3 cellular contexts compared by ENCODE assay signal in genomic region chr7:22696672-22697071, GRCh38.
TF ChIP-seq lines count a peak whose summit lies in the region.

No MANE protein-coding gene starts in this region.

TF ChIP-seq in GM12891, 5 proteins besides CTCF, POLR2A, EP300 and RAD21:
- TF ChIP-seq PAX5 (IDR thresholded peaks at IDR 0.05; ENCODE audit: insufficient read depth, low read length, severe bottlenecking), result no peak
- TF ChIP-seq POLR2AphosphoS5 (IDR thresholded peaks at IDR 0.05; ENCODE audit: low read depth, low read length), result no peak
- no peak for TF ChIP-seq TAF1 (IDR thresholded peaks at IDR 0.05; ENCODE audit: low read depth, low read length)
- TF ChIP-seq SPI1 (IDR thresholded peaks at IDR 0.05; ENCODE audit: low read depth, low read length), result no peak
- TF ChIP-seq POU2F2 (IDR thresholded peaks at IDR 0.05; ENCODE audit: low read depth, low read length), result no peak

TF ChIP-seq in GM23338, 12 proteins besides CTCF, POLR2A, EP300 and RAD21:
- TF ChIP-seq STAT1 (IDR thresholded peaks at IDR 0.05; ENCODE audit: unreplicated experiment), result no peak
- no peak for TF ChIP-seq REST (IDR thresholded peaks at IDR 0.05; ENCODE audit: unreplicated experiment)
- TF ChIP-seq JUNB (IDR thresholded peaks at IDR 0.05; ENCODE audit: unreplicated experiment), result no peak
- TF ChIP-seq EZH2phosphoT487 (IDR thresholded peaks at IDR 0.05; ENCODE audit: unreplicated experiment), result no peak
- TF ChIP-seq EZH2 (IDR thresholded peaks at IDR 0.05; ENCODE audit: low read depth, unreplicated experiment), result no peak
- no peak for TF ChIP-seq CREB1 (CRISPR knock-in tag; IDR thresholded peaks at IDR 0.05; ENCODE audit: low read depth)

TF ChIP-seq in HepG2, 621 proteins besides CTCF, POLR2A, EP300 and RAD21:
- TF ChIP-seq PCBP1 (IDR thresholded peaks at IDR 0.05; ENCODE audit: borderline replicate concordance, low read depth, low read length), result no peak
- TF ChIP-seq ZFP36 (IDR thresholded peaks at IDR 0.05; ENCODE audit: borderline replicate concordance, low read depth, low read length, partially characterized antibody), result no peak
- no peak for TF ChIP-seq NAIF1 (CRISPR knock-in tag; IDR thresholded peaks at IDR 0.05; ENCODE audit: borderline replicate concordance)
- no peak for TF ChIP-seq DMTF1 (CRISPR knock-in tag; IDR thresholded peaks at IDR 0.05)
- TF ChIP-seq ZNF784 (CRISPR knock-in tag; IDR thresholded peaks at IDR 0.05; ENCODE audit: borderline replicate concordance), result no peak
- TF ChIP-seq TRIM22 (IDR thresholded peaks at IDR 0.05), result no peak
- no peak for TF ChIP-seq ZNF687 (CRISPR knock-in tag; IDR thresholded peaks at IDR 0.05)
- no peak for TF ChIP-seq ZNF34 (CRISPR knock-in tag; IDR thresholded peaks at IDR 0.05; ENCODE audit: borderline replicate concordance)
- no peak for TF ChIP-seq U2AF2 (IDR thresholded peaks at IDR 0.05; ENCODE audit: low read depth, low read length)
- no peak for TF ChIP-seq NFE2 (CRISPR knock-in tag; IDR thresholded peaks at IDR 0.05)
- TF ChIP-seq MIXL1 (CRISPR knock-in tag; IDR thresholded peaks at IDR 0.05), result no peak
- TF ChIP-seq FUBP1 (CRISPR knock-in tag; IDR thresholded peaks at IDR 0.05; ENCODE audit: borderline replicate concordance), result no peak
- TF ChIP-seq ZFYVE20 (CRISPR knock-in tag; IDR thresholded peaks at IDR 0.05; ENCODE audit: borderline replicate concordance, low read depth), result no peak
- TF ChIP-seq RXRB (CRISPR knock-in tag; IDR thresholded peaks at IDR 0.05; ENCODE audit: borderline replicate concordance), result no peak
- no peak for TF ChIP-seq ISX (CRISPR knock-in tag; conservative IDR thresholded peaks at IDR 0.05)
- no peak for TF ChIP-seq SOX13 (IDR thresholded peaks at IDR 0.05)
- no peak for TF ChIP-seq SOX13 (CRISPR knock-in tag; conservative IDR thresholded peaks at IDR 0.05 in 1 of 2, IDR thresholded peaks at IDR 0.05 in 1 of 2)
- no peak for TF ChIP-seq ADNP (CRISPR knock-in tag; IDR thresholded peaks at IDR 0.05)
- no peak for TF ChIP-seq YEATS4 (CRISPR knock-in tag; IDR thresholded peaks at IDR 0.05; ENCODE audit: borderline replicate concordance)
- no peak for TF ChIP-seq LCORL (IDR thresholded peaks at IDR 0.05)
- no peak for TF ChIP-seq LCORL (CRISPR knock-in tag; IDR thresholded peaks at IDR 0.05)
